ENCODE assay signal across 17 cellular contexts in genomic region chr1:33269621-33270020, GRCh38. TPM values are rescaled to one million over a fixed set of nuclear protein-coding genes. Genes with fewer than 3 reads are reported as not detected.
"Had no signal": no experiment of that assay in that cellular context is flagged by ENCODE, and none has a peak within 500 bp of the region (broad histone marks: within the 10 kb centered on the region; RNA-seq: fewer than 3 reads in every experiment).

No MANE protein-coding gene starts in this region.

- H3K4me3 ChIP-seq: lung, mucosa of descending colon, pancreas, SJCRH30 had no signal

- H3K4me3 Mint-ChIP-seq: activated CD8-positive, alpha-beta memory T cell treated with anti-CD3 and anti-CD28 coated beads, Interleukin-2, amount 10 ng/mL, durations not matched to agents 7 days and 5 days; activated naive CD8-positive, alpha-beta T cell; activated T-cell treated with anti-CD3 and anti-CD28 coated beads, Interleukin-2, amount 50 U/mL, for 4 hours; natural killer cell; T-helper 2 cell treated with Interferon-gamma antibody and Interleukin-4, amounts not matched to agents 5 μg/mL and 100 μg/mL, for 36 hours had no signal

- H3K27me3 Mint-ChIP-seq: activated CD8-positive, alpha-beta memory T cell treated with anti-CD3 and anti-CD28 coated beads, Interleukin-2, amount 10 ng/mL, durations not matched to agents 7 days and 5 days; activated naive CD8-positive, alpha-beta T cell had no signal

- H3K36me3 ChIP-seq: breast epithelium, pancreas had no signal

- H3K36me3 Mint-ChIP-seq: activated CD8-positive, alpha-beta memory T cell treated with anti-CD3 and anti-CD28 coated beads, Interleukin-2, amount 10 ng/mL, durations not matched to agents 7 days and 5 days; activated naive CD8-positive, alpha-beta T cell; natural killer cell had no signal

- DNase-seq: activated CD8-positive, alpha-beta memory T cell treated with anti-CD3 and anti-CD28 coated beads, Interleukin-2, amount 10 ng/mL, durations not matched to agents 7 days and 5 days; activated gamma-delta T cell; activated T-cell treated with anti-CD3 and anti-CD28 coated beads, Interleukin-2, amount 50 U/mL, for 4 hours; mucosa of descending colon; natural killer cell; pancreas; SJCRH30; small intestine; substantia nigra; SW 1271 had no signal

- H3K27ac ChIP-seq: pancreas, SJCRH30 had no signal

- H3K27ac Mint-ChIP-seq: activated CD8-positive, alpha-beta memory T cell treated with anti-CD3 and anti-CD28 coated beads, Interleukin-2, amount 10 ng/mL, durations not matched to agents 7 days and 5 days; activated naive CD8-positive, alpha-beta T cell; T-helper 2 cell treated with Interferon-gamma antibody and Interleukin-4, amounts not matched to agents 5 μg/mL and 100 μg/mL, for 36 hours had no signal

- H3K27me3 ChIP-seq: breast epithelium, pancreas, SJCRH30 had no signal

- H3K9me3 ChIP-seq: breast epithelium, mucosa of descending colon, pancreas, SJCRH30 had no signal

- ATAC-seq: activated CD4-positive, CD25-positive, alpha-beta regulatory T cell treated with anti-CD3 and anti-CD28 coated beads, Interleukin-2, amount 50 U/mL, for 24 hours; activated CD8-positive, alpha-beta memory T cell treated with anti-CD3 and anti-CD28 coated beads, Interleukin-2, amount 10 ng/mL, durations not matched to agents 7 days and 5 days; activated T-cell treated with anti-CD3 and anti-CD28 coated beads, Interleukin-2, amount 50 U/mL, for 4 hours; mucosa of descending colon; natural killer cell; pancreas had no signal

- H3K4me1 ChIP-seq: breast epithelium, pancreas, SJCRH30 had no signal

- H3K9me3 Mint-ChIP-seq: activated T-cell treated with anti-CD3 and anti-CD28 coated beads, Interleukin-2, amount 50 U/mL, for 4 hours; natural killer cell; T-helper 2 cell treated with Interferon-gamma antibody and Interleukin-4, amounts not matched to agents 5 μg/mL and 100 μg/mL, for 36 hours had no signal

RNA-seq across cellular contexts. Expression of gene A3GALT2, which starts 51.3 kb away (rescaled TPM):
- total RNA-seq: activated CD8-positive, alpha-beta memory T cell treated with anti-CD3 and anti-CD28 coated beads, Interleukin-2, amount 10 ng/mL, durations not matched to agents 7 days and 5 days; breast epithelium; mucosa of descending colon; natural killer cell; pancreas; SJCRH30; ureter had no signal
- polyA plus RNA-seq: keratinocyte, small intestine had no signal
